Comparison of ENCODE assay signal across 17 cellular contexts in genomic region chr4:5982156-5982973, GRCh38. TPM values are rescaled to one million over a fixed set of nuclear protein-coding genes. Genes with fewer than 3 reads are reported as not detected.
DNase-seq lines count a peak whose midpoint lies in the region; ATAC-seq, FAIRE-seq and TF ChIP-seq lines count a peak whose summit lies in the region.
"Had no signal": no experiment of that assay in that cellular context is flagged by ENCODE, and none has a peak within 500 bp of the region (broad histone marks: within the 10 kb centered on the region; RNA-seq: fewer than 3 reads in every experiment).

No MANE protein-coding gene starts in this region.

- peaks cover 4 to 6% of the 10 kb centered on the region in 2 donors for H3K36me3 Mint-ChIP-seq in stimulated activated naive B cell treated with anti-CD40 and anti-IgM and Interleukin-4, amounts not matched to agents 10 μg/mL and 1 μg/mL and 100 μg/mL, for 72 hours

- H3K4me1 ChIP-seq in pancreas: no peaks in the 10 kb centered on the region
- H3K4me1 ChIP-seq: SJCRH30 had no signal

- no peak overlapping the region for H3K4me3 ChIP-seq in pancreas
- H3K4me3 ChIP-seq: GM23248, K562, SJCRH30 had no signal

- H3K36me3 ChIP-seq in pancreas: no peaks in the 10 kb centered on the region
- H3K36me3 ChIP-seq: SJCRH30 had no signal

- no peak overlapping the region for H3K27ac ChIP-seq in pancreas
- H3K27ac ChIP-seq: GM23248, SJCRH30 had no signal

- FAIRE-seq in pancreas (lab: Jason Lieb, UNC): no peak
- FAIRE-seq: K562 had no signal

- intact Hi-C loops in pancreas (cut with DNase I): no loop called here

- no peaks in the 10 kb centered on the region for H3K4me1 Mint-ChIP-seq in stimulated activated naive B cell treated with anti-CD40 and anti-IgM and Interleukin-4, amounts not matched to agents 10 μg/mL and 1 μg/mL and 100 μg/mL, for 72 hours
- H3K4me1 Mint-ChIP-seq: CD4-positive, alpha-beta memory T cell had no signal

- H3K27me3 Mint-ChIP-seq in stimulated activated naive B cell treated with anti-CD40 and anti-IgM and Interleukin-4, amounts not matched to agents 10 μg/mL and 1 μg/mL and 100 μg/mL, for 72 hours: peaks cover 17 to 33% of the 10 kb centered on the region in 2 donors

- 52 to 63% methylated on average over 8 to 9 of the region's 9 CpGs for WGBS in pancreas, 2 donors

- no peak overlapping the region for H3K4me3 Mint-ChIP-seq in stimulated activated naive B cell treated with anti-CD40 and anti-IgM and Interleukin-4, amounts not matched to agents 10 μg/mL and 1 μg/mL and 100 μg/mL, for 72 hours

- no peak for ATAC-seq in stimulated activated naive B cell treated with anti-CD40 and anti-IgM and Interleukin-4, amounts not matched to agents 10 μg/mL and 1 μg/mL and 100 μg/mL, for 72 hours (replicated peaks)
- no peak for ATAC-seq in pancreas
- ATAC-seq: K562 had no signal

- H3K27ac Mint-ChIP-seq in stimulated activated naive B cell treated with anti-CD40 and anti-IgM and Interleukin-4, amounts not matched to agents 10 μg/mL and 1 μg/mL and 100 μg/mL, for 72 hours: peak overlapping the region; percentile 3

- DNase-seq in Daoy (ENCODE audit: low read depth) (peak; percentile 33), RPMI7951 (ENCODE audit: low read depth) (peak; percentile 8), islet precursor cell (peak; percentile 36), SIG-M5 (lab: John Stamatoyannopoulos, UW) (no peak), pancreas (no peak)
- no peak for DNase-seq in stimulated activated naive B cell treated with anti-CD40 and anti-IgM and Interleukin-4, amounts not matched to agents 10 μg/mL and 1 μg/mL and 100 μg/mL, for 72 hours
- DNase-seq in activated CD4-positive, CD25-positive, alpha-beta regulatory T cell treated with anti-CD3 and anti-CD28 coated beads, Interleukin-2, amount 50 U/mL, for 72 hours: no peak
- DNase-seq: CD4-positive, alpha-beta memory T cell; GM23248; MV-4-11; NCI-H1417 treated with DMSO at 0.1 percent for 48 hours; NCI-H1930; NCI-H526 treated with DMSO at 0.1 percent for 48 hours; NK-92 treated with Interleukin-12 subunit alpha and Interleukin-12 subunit beta, amount 100 ng/mL, for 24 hours; SJCRH30 had no signal

- no peaks in the 10 kb centered on the region for H3K27me3 ChIP-seq in pancreas
- H3K27me3 ChIP-seq: SJCRH30 had no signal

- H3K9me3 Mint-ChIP-seq in stimulated activated naive B cell treated with anti-CD40 and anti-IgM and Interleukin-4, amounts not matched to agents 10 μg/mL and 1 μg/mL and 100 μg/mL, for 72 hours: peaks cover 20 to 21% of the 10 kb centered on the region in 2 donors

- TF ChIP-seq CTCF in pancreas (IDR thresholded peaks at IDR 0.05): no peak

- no peaks in the 10 kb centered on the region for H3K9me3 ChIP-seq in pancreas
- H3K9me3 ChIP-seq: SJCRH30 had no signal

RNA-seq across cellular contexts. Expression of gene C4orf50, which starts 35.9 kb away (rescaled TPM):
- not detected in 2 replicates for total RNA-seq in Daoy (2014; rRNA removed; shearing (Covaris generic))
- total RNA-seq in RPMI7951 (2014; rRNA removed; shearing (Covaris generic)): not detected in 2 replicates
- under 1 TPM; under 0.01 to 0.09 (median 0.05) TPM for total RNA-seq in pancreas
- under 1 TPM; 0.08 to 0.23 TPM for polyA plus RNA-seq in pancreas
- total RNA-seq: G401, GM23248, K562, SJCRH30 had no signal
- polyA plus RNA-seq: GM23248, K562 had no signal

Comparison
In these comparisons a context has a peak if more than half of its experiments do, and no peak if none do; other contexts are left out.
1. DNase-seq: peak in Daoy (single experiment), RPMI7951 (single experiment) and islet precursor cell (single experiment); none in stimulated activated naive B cell treated with anti-CD40 and anti-IgM and Interleukin-4, amounts not matched to agents 10 μg/mL and 1 μg/mL and 100 μg/mL, for 72 hours (single experiment), SIG-M5 (single experiment), pancreas (0 of 6) and activated CD4-positive, CD25-positive, alpha-beta regulatory T cell treated with anti-CD3 and anti-CD28 coated beads, Interleukin-2, amount 50 U/mL, for 72 hours (single experiment).